Comparison of ENCODE assay signal across 8 cellular contexts in the genomic region with DNA sequence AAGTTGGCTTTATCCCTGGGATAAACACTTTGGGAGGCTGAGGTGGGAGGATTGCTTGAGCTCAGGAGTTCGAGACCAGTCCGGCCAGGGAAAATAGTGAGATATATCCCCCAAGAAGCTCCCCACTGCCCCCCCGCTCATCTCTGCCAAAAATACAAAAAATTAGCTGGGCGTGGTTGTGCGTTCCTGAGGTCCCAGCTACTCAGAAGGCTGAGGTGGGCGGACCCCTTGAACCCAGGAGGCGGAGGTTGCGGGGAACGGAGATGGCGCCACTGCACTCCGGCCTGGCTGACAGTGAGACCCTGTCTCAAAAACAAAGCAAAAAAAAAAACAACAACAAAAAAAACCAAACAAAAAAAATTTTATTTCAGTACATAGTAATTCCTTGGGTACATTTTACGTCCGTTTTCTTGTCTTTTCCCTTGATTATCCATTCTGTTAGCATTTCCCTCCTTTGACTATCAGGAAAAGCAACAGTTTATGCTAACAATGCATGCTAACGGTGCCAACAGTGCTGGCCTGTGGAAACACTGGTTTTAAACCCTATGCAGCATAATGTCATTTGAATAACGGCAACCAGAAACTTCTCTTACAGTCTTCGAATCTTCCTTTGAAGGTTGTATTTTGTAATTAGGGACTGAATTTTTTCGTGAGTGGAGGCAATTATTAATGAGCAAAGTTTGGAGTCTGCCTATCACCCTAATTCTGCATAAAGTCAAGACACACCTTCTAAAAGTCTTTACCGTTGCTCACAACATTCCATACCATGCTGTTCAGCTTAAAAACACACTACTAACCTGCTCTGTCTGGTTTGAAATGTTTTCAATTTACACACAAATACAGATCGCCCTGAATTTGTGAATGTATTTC. TPM values are rescaled to one million over a fixed set of nuclear protein-coding genes. Genes with fewer than 3 reads are reported as not detected.
DNase-seq lines count a peak whose midpoint lies in the region; ATAC-seq, FAIRE-seq and TF ChIP-seq lines count a peak whose summit lies in the region.

No MANE protein-coding gene starts in this region.

- H3K9me3 Mint-ChIP-seq in T-helper 2 cell treated with Interferon-gamma antibody and Interleukin-4, amounts not matched to agents 5 μg/mL and 100 μg/mL, for 36 hours, result peaks cover 14% of the 10 kb centered on the region

- ATAC-seq in HG02981 (IDR thresholded peaks at IDR 0.05; ENCODE audit: unreplicated experiment) (peak; percentile 6), pancreas (peak; percentile 1 to 6 (median 2))

- H3K27ac Mint-ChIP-seq in T-helper 2 cell treated with Interferon-gamma antibody and Interleukin-4, amounts not matched to agents 5 μg/mL and 100 μg/mL, for 36 hours, result peak overlapping the region; percentile 92

- peak overlapping the region; percentile 91 for H3K4me3 Mint-ChIP-seq in T-helper 2 cell treated with Interferon-gamma antibody and Interleukin-4, amounts not matched to agents 5 μg/mL and 100 μg/mL, for 36 hours

- no peaks in the 10 kb centered on the region for H3K27me3 ChIP-seq in SJSA1 (replicated peaks)
- H3K27me3 ChIP-seq in esophagus muscularis mucosa, result no peaks in the 10 kb centered on the region
- H3K27me3 ChIP-seq in pancreas, result no peaks in the 10 kb centered on the region

- H3K27ac ChIP-seq in SJSA1 (peak overlapping the region; percentile 10; the same call in 1 of the 2 replicates), esophagus muscularis mucosa (replicated peaks in 1 of 4) (peak overlapping the region; percentile 96 to 99 (median 98)), pancreas (peak overlapping the region in 3 of 4 donors; percentile 97 to 99 (median 98))

- H3K27me3 Mint-ChIP-seq in T-helper 2 cell treated with Interferon-gamma antibody and Interleukin-4, amounts not matched to agents 5 μg/mL and 100 μg/mL, for 36 hours (ENCODE audit: low read depth), result no peaks in the 10 kb centered on the region

- H3K4me1 ChIP-seq in SJSA1 (replicated peaks) (peaks cover 5% of the 10 kb centered on the region), esophagus muscularis mucosa (peaks cover 12 to 48% (median 34%) of the 10 kb centered on the region in 4 donors), pancreas (peaks cover 0 to 6% (median 5%) of the 10 kb centered on the region in 3 donors)

- DNase-seq in T-helper 2 cell treated with Interferon-gamma antibody and Interleukin-4, amounts not matched to agents 5 μg/mL and 100 μg/mL, for 36 hours (ENCODE audit: low spot score), result no peak
- no peak for DNase-seq in T-helper 2 cell
- no peak for DNase-seq in SJSA1 (ENCODE audit: low read depth in 1 of 2, low spot score in 2 of 2)
- DNase-seq in esophagus muscularis mucosa (ENCODE audit: extremely low spot score), result no peak
- peak in 2 of 6 donors; percentile 25 to 38 for DNase-seq in pancreas
- no peak for DNase-seq in NCI-H2029 treated with DMSO at 0.1 percent for 48 hours (lab: John Stamatoyannopoulos, UW)
- no peak for DNase-seq in medulla oblongata (ENCODE audit: extremely low spot score)

- H3K4me1 Mint-ChIP-seq in T-helper 2 cell treated with Interferon-gamma antibody and Interleukin-4, amounts not matched to agents 5 μg/mL and 100 μg/mL, for 36 hours (ENCODE audit: low read depth), result peaks cover 31% of the 10 kb centered on the region

- no peak for FAIRE-seq in pancreas (lab: Jason Lieb, UNC)

- peaks cover 18% of the 10 kb centered on the region for H3K36me3 Mint-ChIP-seq in T-helper 2 cell treated with Interferon-gamma antibody and Interleukin-4, amounts not matched to agents 5 μg/mL and 100 μg/mL, for 36 hours (ENCODE audit: low read depth)

- no peak for TF ChIP-seq EP300 in esophagus muscularis mucosa (IDR thresholded peaks at IDR 0.05)

- intact Hi-C loops in esophagus muscularis mucosa (cut with DNase I) (loop anchor here (2.0 to 10.0 kb wide), 3 partner anchors 35 to 138 kb away; a partner anchor contains a TSS), pancreas (cut with DNase I) (no loop called here)

- H3K36me3 ChIP-seq in SJSA1, result peaks cover 11% of the 10 kb centered on the region
- no peaks in the 10 kb centered on the region for H3K36me3 ChIP-seq in esophagus muscularis mucosa
- no peaks in the 10 kb centered on the region for H3K36me3 ChIP-seq in pancreas

- H3K9me3 ChIP-seq in SJSA1 (replicated peaks) (no peaks in the 10 kb centered on the region), esophagus muscularis mucosa (no peaks in the 10 kb centered on the region), pancreas (no peaks in the 10 kb centered on the region)

- WGBS in esophagus muscularis mucosa, result 56% methylated on average over 19 of the region's 19 CpGs
- 38 to 46% methylated on average over 19 of the region's 19 CpGs for WGBS in pancreas, 2 donors

- H3K4me3 ChIP-seq in SJSA1, result peak overlapping the region; percentile 77
- peak overlapping the region; percentile 72 to 100 (median 98) for H3K4me3 ChIP-seq in esophagus muscularis mucosa
- H3K4me3 ChIP-seq in pancreas, result peak overlapping the region in 2 of 4 donors; percentile 92 to 97

- no peak for TF ChIP-seq POLR2A in esophagus muscularis mucosa (IDR thresholded peaks at IDR 0.05; ENCODE audit: low read depth)

- TF ChIP-seq CTCF in esophagus muscularis mucosa (IDR thresholded peaks at IDR 0.05), result no peak
- TF ChIP-seq CTCF in pancreas (IDR thresholded peaks at IDR 0.05), result no peak

RNA-seq across cellular contexts. Expression of a gene that starts 0.8 kb away (rescaled TPM):
- 53.0 and 65.4 TPM in 2 replicates for total RNA-seq in SJSA1 (2014; rRNA removed; shearing (Covaris generic))
- total RNA-seq in esophagus muscularis mucosa, result 10 to 100 TPM; 36.0 to 55.3 (median 40.8) TPM
- total RNA-seq in pancreas, result 10 to 100 TPM; 15.3 to 23.9 (median 19.5) TPM
- 1 to 10 TPM; 2.9 to 5.4 TPM for polyA plus RNA-seq in pancreas

RNA-seq across cellular contexts. Expression of a gene that starts 35.3 kb away (rescaled TPM):
- 21.9 and 36.7 TPM in 2 replicates for total RNA-seq in SJSA1 (2014; rRNA removed; shearing (Covaris generic))
- total RNA-seq in esophagus muscularis mucosa (1 to 10 TPM; 5.1 to 8.3 (median 7.0) TPM), pancreas (10 to 100 TPM in 1 of 6 donors, 1 to 10 TPM in 5; 6.0 to 14.4 (median 6.6) TPM)
- polyA plus RNA-seq in pancreas, result 10 to 100 TPM; 12.8 to 20.9 TPM

Comparison
In these comparisons a context has a peak if more than half of its experiments do, and no peak if none do; other contexts are left out.
1. H3K27ac ChIP-seq: peak in every context shown above with its lines; median percentile 98 in esophagus muscularis mucosa; 98 in pancreas; 10 in SJSA1.